ENCODE assay signal across 1 cellular context in genomic region chr9:91150273-91151013, GRCh38.
TF ChIP-seq lines count a peak whose summit lies in the region.

No MANE protein-coding gene starts in this region.

TF ChIP-seq in GM12878, 131 proteins besides CTCF, POLR2A, EP300 and RAD21 (continued from another document):
- no peak for TF ChIP-seq ZNF592 (IDR thresholded peaks at IDR 0.05)
